ENCODE assay signal across 8 cellular contexts in genomic region chr4:37977471-37978452, GRCh38. TPM values are rescaled to one million over a fixed set of nuclear protein-coding genes. Genes with fewer than 3 reads are reported as not detected.
A peak's percentile ranks its signal among the peaks of the same experiment; 100 is the strongest.
DNase-seq lines count a peak whose midpoint lies in the region; ATAC-seq and TF ChIP-seq lines count a peak whose summit lies in the region.

No MANE protein-coding gene starts in this region.

- DNase-seq in GM06990 (ENCODE audit: extremely low read depth, insufficient read length) (peak; percentile 81), T47D (ENCODE audit: low read depth in 1 of 2, low spot score in 1 of 2) (peak; percentile 33 to 54), iPS-NIHi11 (ENCODE audit: low spot score) (peak; percentile 37), smooth muscle cell (lab: John Stamatoyannopoulos, UW; ENCODE audit: unreplicated experiment) (peak; percentile 32), cortex of kidney (lab: John Stamatoyannopoulos, UW) (no peak)

- no peaks in the 10 kb centered on the region for H3K36me3 ChIP-seq in GM06990 (ENCODE audit: control insufficient read depth, insufficient read depth, low read length)
- H3K36me3 ChIP-seq in KMS-11 (ENCODE audit: insufficient read depth) = no peaks in the 10 kb centered on the region
- no peaks in the 10 kb centered on the region for H3K36me3 ChIP-seq in smooth muscle cell (ENCODE audit: low read depth)

- peak overlapping the region; percentile 78 for H3K4me3 ChIP-seq in GM06990 (replicated peaks; ENCODE audit: low read depth, low read length)
- H3K4me3 ChIP-seq in KMS-11 (IDR thresholded peaks at IDR 0.05; ENCODE audit: insufficient read depth, low read depth, low read length) = no peak overlapping the region
- H3K4me3 ChIP-seq in smooth muscle cell = peak overlapping the region; percentile 82

- no peaks in the 10 kb centered on the region for H3K9me3 ChIP-seq in smooth muscle cell (replicated peaks; ENCODE audit: low read depth)

- H3K27ac ChIP-seq in KMS-11 = no peak overlapping the region
- peak overlapping the region; percentile 77 for H3K27ac ChIP-seq in VCaP
- peak overlapping the region; percentile 71 for H3K27ac ChIP-seq in smooth muscle cell (ENCODE audit: low read depth)

- H3K27me3 ChIP-seq in GM06990 (replicated peaks; ENCODE audit: control insufficient read depth, insufficient read depth, low read length) = no peaks in the 10 kb centered on the region
- H3K27me3 ChIP-seq in KMS-11 (ENCODE audit: insufficient read depth, low read depth) = no peaks in the 10 kb centered on the region
- H3K27me3 ChIP-seq in smooth muscle cell (ENCODE audit: low read depth) = no peaks in the 10 kb centered on the region

- in situ Hi-C loops in T47D (cut with HindIII; ENCODE audit: low pct_unique_long_range_greater_than_20kb, low sequenced_read_pairs) = no loop called here

- peak; percentile 58 for ATAC-seq in GM21737 (IDR thresholded peaks at IDR 0.05; ENCODE audit: unreplicated experiment)

- peak overlapping the region; percentile 68 for H2AFZ ChIP-seq in KMS-11 (ENCODE audit: low read depth)
- H2AFZ ChIP-seq in smooth muscle cell (ENCODE audit: low read depth) = peak overlapping the region; percentile 72

- H3K4me1 ChIP-seq in KMS-11 (ENCODE audit: low read depth, poor library complexity, severe bottlenecking) (peaks cover 24% of the 10 kb centered on the region), smooth muscle cell (ENCODE audit: low read depth) (peaks cover 25% of the 10 kb centered on the region)

- H3K9ac ChIP-seq in KMS-11 = peak overlapping the region; percentile 39; the same call in 1 of the 2 replicates
- peak overlapping the region; percentile 76 for H3K9ac ChIP-seq in smooth muscle cell (ENCODE audit: low read depth)

- peak overlapping the region; percentile 80 for H3K4me2 ChIP-seq in KMS-11
- peak overlapping the region; percentile 89 for H3K4me2 ChIP-seq in smooth muscle cell

- peak; percentile 68 for TF ChIP-seq CTCF in GM06990 (IDR thresholded peaks at IDR 0.05; ENCODE audit: insufficient read depth, low read length, poor library complexity, severe bottlenecking)
- TF ChIP-seq CTCF in KMS-11 (conservative IDR thresholded peaks at IDR 0.05; ENCODE audit: low read depth, low read length) = no peak
- peak; percentile 94 for TF ChIP-seq CTCF in VCaP (conservative IDR thresholded peaks at IDR 0.05)
- peak; percentile 46 for TF ChIP-seq CTCF in smooth muscle cell (IDR thresholded peaks at IDR 0.05; ENCODE audit: borderline replicate concordance, insufficient read depth, poor library complexity, severe bottlenecking)

- H3K79me2 ChIP-seq in KMS-11 (ENCODE audit: insufficient read depth, low read depth) = no peaks in the 10 kb centered on the region
- peaks cover 38% of the 10 kb centered on the region for H3K79me2 ChIP-seq in smooth muscle cell (ENCODE audit: low read depth)

- no peaks in the 10 kb centered on the region for H4K20me1 ChIP-seq in KMS-11 (ENCODE audit: insufficient read depth)
- H4K20me1 ChIP-seq in smooth muscle cell (ENCODE audit: low read depth) = peaks cover 20% of the 10 kb centered on the region

- 2% methylated on average over 52 of the region's 81 CpGs for WGBS in smooth muscle cell (ENCODE audit: low lambda C conversion rate)

- H3F3A ChIP-seq in smooth muscle cell (ENCODE audit: low read depth) = no peaks in the 10 kb centered on the region

RNA-seq across cellular contexts. Expression of gene PTTG2, which starts 17.6 kb away (rescaled TPM):
- not detected in 2 replicates for total RNA-seq in smooth muscle cell
- not detected in 2 replicates for polyA plus RNA-seq in smooth muscle cell
